In genomic region chr4:1522606-1523005, GRCh38 we compare ENCODE assay signal across 25 cellular contexts.
"Had no signal": no experiment of that assay in that cellular context is flagged by ENCODE, and none has a peak within 500 bp of the region (broad histone marks: within the 10 kb centered on the region; RNA-seq: fewer than 3 reads in every experiment).

No MANE protein-coding gene starts in this region.

- H3K27ac ChIP-seq: ascending aorta, body of pancreas, Peyer's patch had no signal

- ATAC-seq: activated CD8-positive, alpha-beta memory T cell treated with anti-CD3 and anti-CD28 coated beads, Interleukin-2, amount 10 ng/mL, durations not matched to agents 7 days and 5 days; body of pancreas had no signal

- H3K4me1 Mint-ChIP-seq: activated CD8-positive, alpha-beta memory T cell treated with anti-CD3 and anti-CD28 coated beads, Interleukin-2, amount 10 ng/mL, durations not matched to agents 7 days and 5 days had no signal

- H3K36me3 Mint-ChIP-seq: activated CD8-positive, alpha-beta memory T cell treated with anti-CD3 and anti-CD28 coated beads, Interleukin-2, amount 10 ng/mL, durations not matched to agents 7 days and 5 days had no signal

- DNase-seq: activated B cell treated with CpG ODN at 0.5 μM for 24 hours; activated CD4-positive, alpha-beta T cell treated with anti-CD3 and anti-CD28 coated beads for 1 hour; activated CD4-positive, alpha-beta T cell treated with anti-CD3 and anti-CD28 coated beads, Interleukin-2, amount 10 ng/mL, durations not matched to agents 24 days and 14 days; activated CD4-positive, alpha-beta T cell treated with anti-CD3 and anti-CD28 coated beads, Interleukin-2, amount 50 U/mL, for 48 hours; activated CD8-positive, alpha-beta memory T cell treated with anti-CD3 and anti-CD28 coated beads, Interleukin-2, amount 10 ng/mL, durations not matched to agents 7 days and 5 days; activated effector memory CD4-positive, alpha-beta T cell treated with Interleukin-2 at 50 U/mL for 16 hours; activated naive CD4-positive, alpha-beta T cell; activated T-cell treated with anti-CD3 and anti-CD28 coated beads, Interleukin-2, amount 50 U/mL, for 24 hours; body of pancreas; MG63; MV-4-11; NCI-H1092 treated with DMSO at 0.1 percent for 48 hours; NCI-H1417 treated with DMSO at 0.1 percent for 48 hours; NCI-H1694; NCI-H2029 treated with DMSO at 0.1 percent for 48 hours; NCI-H510A treated with DMSO at 0.1 percent for 48 hours; NCI-H69; NK-92 treated with Interleukin-12 subunit alpha and Interleukin-12 subunit beta, amount 100 ng/mL, for 24 hours; OCI-M1; Peyer's patch; SHP77 treated with DMSO at 0.1 percent for 48 hours had no signal

- H3K4me1 ChIP-seq: ascending aorta had no signal

- H3K9me3 Mint-ChIP-seq: activated CD4-positive, alpha-beta T cell treated with anti-CD3 and anti-CD28 coated beads, Interleukin-2, amount 10 ng/mL, durations not matched to agents 24 days and 14 days; activated T-cell treated with anti-CD3 and anti-CD28 coated beads, Interleukin-2, amount 50 U/mL, for 24 hours; activated T-helper 1 cell treated with anti-CD3 and anti-CD28 coated beads, Interleukin-12 subunit alpha, Interleukin-12 subunit beta, Interleukin-2, Interleukin-4 antibody, amounts not matched to agents 30 ng/mL and 10 ng/mL and 1 ng/mL, durations not matched to agents 14 hours and 24 hours and 36 hours; T-helper 1 cell treated with Interleukin-12 subunit alpha and Interleukin-12 subunit beta and Interleukin-4 antibody, amounts not matched to agents 30 μg/mL and 1 μg/mL, for 36 hours had no signal

- H3K4me3 Mint-ChIP-seq: activated B cell treated with CpG ODN at 0.5 μM for 24 hours; activated CD4-positive, alpha-beta T cell treated with anti-CD3 and anti-CD28 coated beads, Interleukin-2, amount 10 ng/mL, durations not matched to agents 24 days and 14 days; activated CD8-positive, alpha-beta memory T cell treated with anti-CD3 and anti-CD28 coated beads, Interleukin-2, amount 10 ng/mL, durations not matched to agents 7 days and 5 days; activated T-cell treated with anti-CD3 and anti-CD28 coated beads, Interleukin-2, amount 50 U/mL, for 24 hours; activated T-helper 1 cell treated with anti-CD3 and anti-CD28 coated beads, Interleukin-12 subunit alpha, Interleukin-12 subunit beta, Interleukin-2, Interleukin-4 antibody, amounts not matched to agents 30 ng/mL and 10 ng/mL and 1 ng/mL, durations not matched to agents 14 hours and 24 hours and 36 hours; T-helper 1 cell treated with Interleukin-12 subunit alpha and Interleukin-12 subunit beta and Interleukin-4 antibody, amounts not matched to agents 30 μg/mL and 1 μg/mL, for 36 hours had no signal

- H3K9me3 ChIP-seq: MG63, Peyer's patch had no signal

- H3K4me3 ChIP-seq: ascending aorta, body of pancreas, MG63, Peyer's patch had no signal

- H3K36me3 ChIP-seq: ascending aorta, MG63, Peyer's patch had no signal

- H3K27ac Mint-ChIP-seq: activated B cell treated with CpG ODN at 0.5 μM for 24 hours; activated CD4-positive, alpha-beta T cell treated with anti-CD3 and anti-CD28 coated beads, Interleukin-2, amount 10 ng/mL, durations not matched to agents 24 days and 14 days; activated CD8-positive, alpha-beta memory T cell treated with anti-CD3 and anti-CD28 coated beads, Interleukin-2, amount 10 ng/mL, durations not matched to agents 7 days and 5 days; activated naive CD4-positive, alpha-beta T cell treated with anti-CD3 and anti-CD28 coated beads, Interleukin-2, amount 50 U/mL, for 24 hours; activated T-cell treated with anti-CD3 and anti-CD28 coated beads, Interleukin-2, amount 50 U/mL, for 24 hours; activated T-helper 1 cell treated with anti-CD3 and anti-CD28 coated beads, Interleukin-12 subunit alpha, Interleukin-12 subunit beta, Interleukin-2, Interleukin-4 antibody, amounts not matched to agents 30 ng/mL and 10 ng/mL and 1 ng/mL, durations not matched to agents 14 hours and 24 hours and 36 hours; T-helper 1 cell treated with Interleukin-12 subunit alpha and Interleukin-12 subunit beta and Interleukin-4 antibody, amounts not matched to agents 30 μg/mL and 1 μg/mL, for 36 hours had no signal
